In genomic region chr19:8375766-8376165, GRCh38 we compare ENCODE assay signal across 1 cellular context.
TF ChIP-seq lines count a peak whose summit lies in the region.

No MANE protein-coding gene starts in this region.

TF ChIP-seq in HepG2, 621 proteins besides CTCF, POLR2A, EP300 and RAD21:
- peak; percentile 15; the same call in 1 of the 2 replicates for TF ChIP-seq GABPB1 (CRISPR knock-in tag; IDR thresholded peaks at IDR 0.05)
- TF ChIP-seq ZNF687 (CRISPR knock-in tag; IDR thresholded peaks at IDR 0.05), result peak; percentile 37; the same call in 1 of the 2 replicates
